Comparison of ENCODE assay signal across 16 cellular contexts in the genomic region with DNA sequence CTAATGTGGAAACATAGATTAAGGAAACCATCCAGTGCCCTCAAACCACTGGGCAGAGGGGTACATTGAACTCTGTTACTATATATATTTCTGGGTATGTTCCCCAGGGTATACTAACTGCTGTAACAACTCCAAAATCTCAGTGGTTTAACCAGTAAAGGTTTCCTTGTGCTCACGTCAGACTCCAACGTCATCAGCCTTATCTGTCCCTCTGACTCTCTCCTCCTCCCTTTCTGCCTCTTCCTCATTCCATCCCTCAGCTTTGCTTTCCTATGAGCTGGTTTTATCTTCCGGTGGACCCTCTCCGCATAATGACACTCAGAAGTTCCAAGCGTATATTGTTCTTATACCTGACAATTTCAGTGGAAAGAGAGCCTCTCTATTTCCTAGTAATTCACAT. TPM values are rescaled to one million over a fixed set of nuclear protein-coding genes. Genes with fewer than 3 reads are reported as not detected.
"Had no signal": no experiment of that assay in that cellular context is flagged by ENCODE, and none has a peak within 500 bp of the region (broad histone marks: within the 10 kb centered on the region; RNA-seq: fewer than 3 reads in every experiment).

No MANE protein-coding gene starts in this region.

- H3K27me3 ChIP-seq: tibial artery, uterus had no signal

- H3K4me1 ChIP-seq: lower lobe of right lung, uterus had no signal

- H3K9me3 ChIP-seq: lower lobe of right lung, tibial artery, uterus had no signal

- ATAC-seq: activated CD4-positive, alpha-beta T cell treated with anti-CD3 and anti-CD28 coated beads for 36 hours; activated CD8-positive, alpha-beta memory T cell treated with anti-CD3 and anti-CD28 coated beads, Interleukin-2, amount 10 ng/mL, durations not matched to agents 7 days and 5 days had no signal

- DNase-seq: activated CD4-positive, alpha-beta T cell treated with anti-CD3 and anti-CD28 coated beads for 36 hours; activated CD4-positive, alpha-beta T cell treated with anti-CD3 and anti-CD28 coated beads, Interleukin-2, amount 50 U/mL, for 48 hours; activated CD8-positive, alpha-beta memory T cell treated with anti-CD3 and anti-CD28 coated beads, Interleukin-2, amount 10 ng/mL, durations not matched to agents 7 days and 5 days; activated naive CD4-positive, alpha-beta T cell treated with Interleukin-2 at 50 U/mL for 16 hours; activated naive CD8-positive, alpha-beta T cell treated with anti-CD3 and anti-CD28 coated beads, Interleukin-2, amount 10 ng/mL, durations not matched to agents 7 days and 5 days; cortex of kidney; lower lobe of right lung; posterior cingulate gyrus; stimulated activated CD4-positive, alpha-beta T cell treated with anti-CD3 and anti-CD28 coated beads, Interleukin-12 subunit alpha, Interleukin-12 subunit beta, amount 100 ng/mL, for 4 hours; stimulated activated CD4-positive, alpha-beta T cell treated with anti-CD3 and anti-CD28 coated beads, Interleukin-1b, Interleukin-23, amount 100 ng/mL, for 48 hours; stimulated activated CD8-positive, alpha-beta memory T cell treated with anti-CD3 and anti-CD28 coated beads, Interleukin-4, amount 100 ng/mL, for 48 hours; stimulated activated naive CD4-positive, alpha-beta T cell treated with Interleukin-2 at 50 U/mL for 16 hours; tibial artery had no signal

- H3K4me3 ChIP-seq: lower lobe of right lung, tibial artery, uterus had no signal

- H3K27ac ChIP-seq: lower lobe of right lung, tibial artery, uterus had no signal

- H3K36me3 ChIP-seq: lower lobe of right lung, tibial artery, uterus had no signal

RNA-seq across cellular contexts. Expression of gene SMCO2, which starts 21.2 kb away (rescaled TPM):
- total RNA-seq: activated naive CD8-positive, alpha-beta T cell treated with anti-CD3 and anti-CD28 coated beads, Interleukin-2, amount 10 ng/mL, durations not matched to agents 7 days and 5 days; mesothelial cell of epicardium; renal cortical epithelial cell; uterus had no signal
